ENCODE assay signal across 1 cellular context in the genomic region with DNA sequence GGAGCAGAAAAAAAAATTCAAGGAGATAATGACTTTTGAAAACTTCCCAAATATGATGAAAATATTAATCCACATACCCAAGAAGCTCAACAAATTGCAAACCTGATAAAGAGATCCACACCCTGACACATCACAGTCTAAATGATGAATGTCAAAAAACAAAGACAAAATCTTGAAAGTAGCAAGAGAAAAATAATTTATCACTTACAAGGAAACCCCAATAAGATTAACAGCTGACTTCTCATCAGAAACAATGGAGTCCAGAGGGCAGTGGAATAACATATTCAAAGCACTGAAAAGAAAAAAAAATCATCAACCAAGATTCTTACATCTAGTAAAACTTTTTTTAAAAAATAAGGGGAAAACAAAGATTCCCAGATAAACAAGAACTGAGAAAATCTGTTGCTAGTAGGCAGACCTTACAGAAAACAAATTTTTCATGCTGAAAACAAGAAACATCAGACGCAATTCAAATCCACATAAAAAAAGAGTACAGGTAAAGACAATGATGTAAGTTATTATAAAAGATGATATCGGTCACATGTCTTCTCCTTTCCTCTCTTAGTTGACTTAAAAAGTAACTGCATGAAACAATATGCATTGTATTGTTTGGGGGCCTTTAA.
TF ChIP-seq lines count a peak whose summit lies in the region.

No MANE protein-coding gene starts in this region.

TF ChIP-seq in GM12878, 131 proteins besides CTCF, POLR2A, EP300 and RAD21 (continued from another document):
- TF ChIP-seq, protein P1, sequence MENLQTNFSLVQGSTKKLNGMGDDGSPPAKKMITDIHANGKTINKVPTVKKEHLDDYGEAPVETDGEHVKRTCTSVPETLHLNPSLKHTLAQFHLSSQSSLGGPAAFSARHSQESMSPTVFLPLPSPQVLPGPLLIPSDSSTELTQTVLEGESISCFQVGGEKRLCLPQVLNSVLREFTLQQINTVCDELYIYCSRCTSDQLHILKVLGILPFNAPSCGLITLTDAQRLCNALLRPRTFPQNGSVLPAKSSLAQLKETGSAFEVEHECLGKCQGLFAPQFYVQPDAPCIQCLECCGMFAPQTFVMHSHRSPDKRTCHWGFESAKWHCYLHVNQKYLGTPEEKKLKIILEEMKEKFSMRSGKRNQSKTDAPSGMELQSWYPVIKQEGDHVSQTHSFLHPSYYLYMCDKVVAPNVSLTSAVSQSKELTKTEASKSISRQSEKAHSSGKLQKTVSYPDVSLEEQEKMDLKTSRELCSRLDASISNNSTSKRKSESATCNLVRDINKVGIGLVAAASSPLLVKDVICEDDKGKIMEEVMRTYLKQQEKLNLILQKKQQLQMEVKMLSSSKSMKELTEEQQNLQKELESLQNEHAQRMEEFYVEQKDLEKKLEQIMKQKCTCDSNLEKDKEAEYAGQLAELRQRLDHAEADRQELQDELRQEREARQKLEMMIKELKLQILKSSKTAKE (IDR thresholded peaks at IDR 0.05; ENCODE audit: low read depth, poor library complexity, severe bottlenecking), result no peak
- TF ChIP-seq SMC3 (IDR thresholded peaks at IDR 0.05; ENCODE audit: borderline replicate concordance, low read length) (no peak), IRF4 (IDR thresholded peaks at IDR 0.05; ENCODE audit: low read depth, low read length) (no peak), SMAD5 (IDR thresholded peaks at IDR 0.05; ENCODE audit: low read depth) (no peak)
- TF ChIP-seq, protein P2, sequence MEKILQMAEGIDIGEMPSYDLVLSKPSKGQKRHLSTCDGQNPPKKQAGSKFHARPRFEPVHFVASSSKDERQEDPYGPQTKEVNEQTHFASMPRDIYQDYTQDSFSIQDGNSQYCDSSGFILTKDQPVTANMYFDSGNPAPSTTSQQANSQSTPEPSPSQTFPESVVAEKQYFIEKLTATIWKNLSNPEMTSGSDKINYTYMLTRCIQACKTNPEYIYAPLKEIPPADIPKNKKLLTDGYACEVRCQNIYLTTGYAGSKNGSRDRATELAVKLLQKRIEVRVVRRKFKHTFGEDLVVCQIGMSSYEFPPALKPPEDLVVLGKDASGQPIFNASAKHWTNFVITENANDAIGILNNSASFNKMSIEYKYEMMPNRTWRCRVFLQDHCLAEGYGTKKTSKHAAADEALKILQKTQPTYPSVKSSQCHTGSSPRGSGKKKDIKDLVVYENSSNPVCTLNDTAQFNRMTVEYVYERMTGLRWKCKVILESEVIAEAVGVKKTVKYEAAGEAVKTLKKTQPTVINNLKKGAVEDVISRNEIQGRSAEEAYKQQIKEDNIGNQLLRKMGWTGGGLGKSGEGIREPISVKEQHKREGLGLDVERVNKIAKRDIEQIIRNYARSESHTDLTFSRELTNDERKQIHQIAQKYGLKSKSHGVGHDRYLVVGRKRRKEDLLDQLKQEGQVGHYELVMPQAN (conservative IDR thresholded peaks at IDR 0.05), result no peak
